Comparison of ENCODE assay signal across 1 cellular context in the genomic region with DNA sequence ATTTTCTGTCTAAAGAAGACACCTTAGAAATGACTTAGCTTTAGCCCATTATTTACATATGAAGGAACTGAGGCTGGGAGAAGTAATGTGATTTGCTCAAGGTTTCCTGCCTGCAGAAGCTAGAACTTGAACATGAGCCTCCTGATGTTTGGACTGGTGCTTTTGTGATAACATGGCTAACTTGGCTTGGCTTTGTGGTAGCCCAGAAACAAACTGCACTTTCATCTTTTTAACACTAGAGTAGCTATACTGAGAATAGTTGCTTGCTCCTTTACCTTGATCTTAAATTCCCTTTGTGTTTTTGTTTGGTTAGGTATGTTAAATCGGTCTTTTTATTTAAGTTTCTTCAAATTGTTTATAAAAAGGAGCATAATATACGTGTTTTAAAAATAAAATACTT.
TF ChIP-seq lines count a peak whose summit lies in the region.

No MANE protein-coding gene starts in this region.

TF ChIP-seq in WTC11, 78 proteins besides CTCF, POLR2A, EP300 and RAD21 (continued from another document):
- TF ChIP-seq, protein P1, sequence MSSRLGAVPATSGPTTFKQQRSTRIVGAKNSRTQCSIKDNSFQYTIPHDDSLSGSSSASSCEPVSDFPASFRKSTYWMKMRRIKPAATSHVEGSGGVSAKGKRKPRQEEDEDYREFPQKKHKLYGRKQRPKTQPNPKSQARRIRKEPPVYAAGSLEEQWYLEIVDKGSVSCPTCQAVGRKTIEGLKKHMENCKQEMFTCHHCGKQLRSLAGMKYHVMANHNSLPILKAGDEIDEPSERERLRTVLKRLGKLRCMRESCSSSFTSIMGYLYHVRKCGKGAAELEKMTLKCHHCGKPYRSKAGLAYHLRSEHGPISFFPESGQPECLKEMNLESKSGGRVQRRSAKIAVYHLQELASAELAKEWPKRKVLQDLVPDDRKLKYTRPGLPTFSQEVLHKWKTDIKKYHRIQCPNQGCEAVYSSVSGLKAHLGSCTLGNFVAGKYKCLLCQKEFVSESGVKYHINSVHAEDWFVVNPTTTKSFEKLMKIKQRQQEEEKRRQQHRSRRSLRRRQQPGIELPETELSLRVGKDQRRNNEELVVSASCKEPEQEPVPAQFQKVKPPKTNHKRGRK (CRISPR knock-in tag; IDR thresholded peaks at IDR 0.05; ENCODE audit: borderline replicate concordance), result no peak
